In genomic region chr3:177827517-177828249, GRCh38 we compare ENCODE assay signal across 1 cellular context.
TF ChIP-seq lines count a peak whose summit lies in the region.

No MANE protein-coding gene starts in this region.

TF ChIP-seq in HepG2, 621 proteins besides CTCF, POLR2A, EP300 and RAD21 (continued from another document and continues in another):
- TF ChIP-seq ZNF839 (CRISPR knock-in tag; IDR thresholded peaks at IDR 0.05; ENCODE audit: borderline replicate concordance) = no peak
- no peak for TF ChIP-seq SOX13 (IDR thresholded peaks at IDR 0.05)
- TF ChIP-seq SOX13 (CRISPR knock-in tag; conservative IDR thresholded peaks at IDR 0.05 in 1 of 2, IDR thresholded peaks at IDR 0.05 in 1 of 2) = peak in 1 of 2 experiments; percentile 85; a peak in 2 of 4 replicates
- peak; percentile 97 for TF ChIP-seq RFX5 (IDR thresholded peaks at IDR 0.05; ENCODE audit: low read depth, low read length)
- no peak for TF ChIP-seq SUZ12 (IDR thresholded peaks at IDR 0.05; ENCODE audit: low read depth, low read length)
- TF ChIP-seq PRDM15 (CRISPR knock-in tag; IDR thresholded peaks at IDR 0.05) = no peak
- no peak for TF ChIP-seq ZNF431 (CRISPR knock-in tag; IDR thresholded peaks at IDR 0.05; ENCODE audit: borderline replicate concordance, low read depth)
- TF ChIP-seq ZMAT3 (CRISPR knock-in tag; conservative IDR thresholded peaks at IDR 0.05) = 0 out of 2 replicates have a peak, but pooled peaks have one; percentile 36
- TF ChIP-seq ZNF263 (CRISPR knock-in tag; IDR thresholded peaks at IDR 0.05) = peak; percentile 58; the same call in 1 of the 2 replicates
- TF ChIP-seq CEBPB (IDR thresholded peaks at IDR 0.05; ENCODE audit: borderline replicate concordance, low read depth, low read length) = peak; percentile 86
- no peak for TF ChIP-seq MBNL3 (CRISPR knock-in tag; conservative IDR thresholded peaks at IDR 0.05)
- TF ChIP-seq SOX6 (IDR thresholded peaks at IDR 0.05) = no peak
- TF ChIP-seq SOX6 (CRISPR knock-in tag; IDR thresholded peaks at IDR 0.05) = peak; percentile 87
- 0 out of 2 replicates have a peak, but pooled peaks have one; percentile 39 for TF ChIP-seq SALL2 (CRISPR knock-in tag; IDR thresholded peaks at IDR 0.05)
- TF ChIP-seq FOXJ3 (CRISPR knock-in tag; IDR thresholded peaks at IDR 0.05; ENCODE audit: borderline replicate concordance) = peak; percentile 73; the same call in 1 of the 2 replicates
- peak; percentile 71 for TF ChIP-seq POGZ (CRISPR knock-in tag; IDR thresholded peaks at IDR 0.05)
- TF ChIP-seq FOSL2 (CRISPR knock-in tag; IDR thresholded peaks at IDR 0.05) = peak; percentile 99
- no peak for TF ChIP-seq GLMP (CRISPR knock-in tag; IDR thresholded peaks at IDR 0.05; ENCODE audit: borderline replicate concordance)
- TF ChIP-seq HDAC2 (CRISPR knock-in tag; IDR thresholded peaks at IDR 0.05) = peak; percentile 80
- TF ChIP-seq SIX1 (CRISPR knock-in tag; IDR thresholded peaks at IDR 0.05; ENCODE audit: borderline replicate concordance) = peak; percentile 25; the same call in 1 of the 2 replicates
- peak; percentile 60; the same call in 1 of the 2 replicates for TF ChIP-seq GLI4 (CRISPR knock-in tag; IDR thresholded peaks at IDR 0.05; ENCODE audit: borderline replicate concordance)
- peak; percentile 71 for TF ChIP-seq HOMEZ (CRISPR knock-in tag; IDR thresholded peaks at IDR 0.05; ENCODE audit: low read depth)
- TF ChIP-seq KMT2A (CRISPR knock-in tag; IDR thresholded peaks at IDR 0.05) = peak; percentile 21; the same call in 1 of the 2 replicates
- TF ChIP-seq SOX5 (CRISPR knock-in tag; IDR thresholded peaks at IDR 0.05; ENCODE audit: borderline replicate concordance) = peak; percentile 82
- peak; percentile 54 for TF ChIP-seq TEAD3 (CRISPR knock-in tag; optimal IDR thresholded peaks at IDR 0.05; ENCODE audit: borderline replicate concordance)
- no peak for TF ChIP-seq SIX4 (CRISPR knock-in tag; IDR thresholded peaks at IDR 0.05)
- TF ChIP-seq ZKSCAN5 (CRISPR knock-in tag; IDR thresholded peaks at IDR 0.05) = no peak
- TF ChIP-seq ISL2 (CRISPR knock-in tag; IDR thresholded peaks at IDR 0.05) = peak; percentile 81
- no peak for TF ChIP-seq SNRNP70 (IDR thresholded peaks at IDR 0.05; ENCODE audit: low read depth, low read length)
- no peak for TF ChIP-seq RORA (CRISPR knock-in tag; IDR thresholded peaks at IDR 0.05)
- no peak for TF ChIP-seq MNT (IDR thresholded peaks at IDR 0.05)
- TF ChIP-seq FOXA3 (CRISPR knock-in tag; IDR thresholded peaks at IDR 0.05) = peak; percentile 86
- TF ChIP-seq HHEX (CRISPR knock-in tag; IDR thresholded peaks at IDR 0.05) = 0 out of 2 replicates have a peak, but pooled peaks have one; percentile 38
- TF ChIP-seq RARA (CRISPR knock-in tag; IDR thresholded peaks at IDR 0.05) = peak; percentile 71
- no peak for TF ChIP-seq ZBTB44 (CRISPR knock-in tag; IDR thresholded peaks at IDR 0.05)
- peak; percentile 76; the same call in 1 of the 2 replicates for TF ChIP-seq ATF2 (CRISPR knock-in tag; IDR thresholded peaks at IDR 0.05)
- TF ChIP-seq TBX3 (IDR thresholded peaks at IDR 0.05; ENCODE audit: borderline replicate concordance) = 0 out of 2 replicates have a peak, but pooled peaks have one; percentile 16
- TF ChIP-seq ZSCAN9 (CRISPR knock-in tag; IDR thresholded peaks at IDR 0.05; ENCODE audit: borderline replicate concordance) = peak; percentile 49; the same call in 1 of the 2 replicates
- no peak for TF ChIP-seq BORCS8-MEF2B (CRISPR knock-in tag; IDR thresholded peaks at IDR 0.05)
- TF ChIP-seq TFAP4 (IDR thresholded peaks at IDR 0.05; ENCODE audit: borderline replicate concordance, low read depth) = peak; percentile 54; the same call in 1 of the 2 replicates
- peak; percentile 80 for TF ChIP-seq HNF4A (CRISPR knock-in tag; IDR thresholded peaks at IDR 0.05)
- 0 out of 2 replicates have a peak, but pooled peaks have one; percentile 4 for TF ChIP-seq KMT2B (CRISPR knock-in tag; IDR thresholded peaks at IDR 0.05)
- TF ChIP-seq ZNF775 (CRISPR knock-in tag; IDR thresholded peaks at IDR 0.05; ENCODE audit: borderline replicate concordance) = no peak
- peak; percentile 96 for TF ChIP-seq RFXANK (CRISPR knock-in tag; IDR thresholded peaks at IDR 0.05)
- TF ChIP-seq ZFP36 (IDR thresholded peaks at IDR 0.05; ENCODE audit: borderline replicate concordance, low read depth, low read length, partially characterized antibody) = no peak
- no peak for TF ChIP-seq FOXP1 (IDR thresholded peaks at IDR 0.05)
- TF ChIP-seq FOXP1 (CRISPR knock-in tag; IDR thresholded peaks at IDR 0.05) = peak; percentile 69; the same call in 1 of the 2 replicates
- peak; percentile 71; the same call in 1 of the 2 replicates for TF ChIP-seq JUNB (CRISPR knock-in tag; IDR thresholded peaks at IDR 0.05; ENCODE audit: borderline replicate concordance)
- peak; percentile 81; the same call in 1 of the 2 replicates for TF ChIP-seq ZMYM3 (CRISPR knock-in tag; IDR thresholded peaks at IDR 0.05)
- TF ChIP-seq ZNF550 (CRISPR knock-in tag; IDR thresholded peaks at IDR 0.05; ENCODE audit: borderline replicate concordance) = no peak
- TF ChIP-seq PHF8 (CRISPR knock-in tag; IDR thresholded peaks at IDR 0.05) = peak; percentile 21; the same call in 1 of the 2 replicates
- 0 out of 2 replicates have a peak, but pooled peaks have one; percentile 62 for TF ChIP-seq DPF2 (CRISPR knock-in tag; IDR thresholded peaks at IDR 0.05; ENCODE audit: borderline replicate concordance, low read depth)
- TF ChIP-seq ATF6 (CRISPR knock-in tag; conservative IDR thresholded peaks at IDR 0.05) = no peak
- TF ChIP-seq CREM (IDR thresholded peaks at IDR 0.05) = peak; percentile 56; the same call in 1 of the 2 replicates
- TF ChIP-seq CREM (CRISPR knock-in tag; IDR thresholded peaks at IDR 0.05) = no peak
- peak; percentile 20; the same call in 1 of the 2 replicates for TF ChIP-seq EHMT2 (IDR thresholded peaks at IDR 0.05; ENCODE audit: borderline replicate concordance, low read depth, low read length)
- TF ChIP-seq FOXO1 (CRISPR knock-in tag; IDR thresholded peaks at IDR 0.05) = 0 out of 2 replicates have a peak, but pooled peaks have one; percentile 56
- TF ChIP-seq BCL6 (CRISPR knock-in tag; IDR thresholded peaks at IDR 0.05) = peak; percentile 77
- TF ChIP-seq NR2F6 (IDR thresholded peaks at IDR 0.05) = 0 out of 2 replicates have a peak, but pooled peaks have one; percentile 51
- no peak for TF ChIP-seq NR2F6 (CRISPR knock-in tag; IDR thresholded peaks at IDR 0.05)
